Comparison of ENCODE assay signal across 20 cellular contexts in genomic region chr6:151351146-151351700, GRCh38. TPM values are rescaled to one million over a fixed set of nuclear protein-coding genes. Genes with fewer than 3 reads are reported as not detected.
A peak's percentile ranks its signal among the peaks of the same experiment; 100 is the strongest.
DNase-seq lines count a peak whose midpoint lies in the region; ATAC-seq and TF ChIP-seq lines count a peak whose summit lies in the region.
"Had no signal": no experiment of that assay in that cellular context is flagged by ENCODE, and none has a peak within 500 bp of the region (broad histone marks: within the 10 kb centered on the region; RNA-seq: fewer than 3 reads in every experiment).

No MANE protein-coding gene starts in this region.

- H3K9ac ChIP-seq in trophoblast cell (ENCODE audit: low read length) = no peak overlapping the region
- H3K9ac ChIP-seq: BLaER1 treated with 17β-estradiol and CSF1 and Interleukin-3, amounts not matched to agents 10 nM and 100 nM; GM23248 had no signal

- H3K4me2 ChIP-seq in trophoblast cell (ENCODE audit: low read length) = no peak overlapping the region
- H3K4me2 ChIP-seq: A549; BLaER1 treated with 17β-estradiol and CSF1 and Interleukin-3, amounts not matched to agents 10 nM and 100 nM had no signal

- H3K9me3 ChIP-seq in right atrium auricular region (no peaks in the 10 kb centered on the region), SJCRH30 (replicated peaks) (no peaks in the 10 kb centered on the region), gastroesophageal sphincter (no peaks in the 10 kb centered on the region), trophoblast cell (ENCODE audit: insufficient read depth, low read depth, low read length) (no peaks in the 10 kb centered on the region)
- H3K9me3 ChIP-seq: A549; BE2C; BLaER1 treated with 17β-estradiol and CSF1 and Interleukin-3, amounts not matched to agents 10 nM and 100 nM had no signal

- H3K4ac ChIP-seq in trophoblast cell (ENCODE audit: low read depth, low read length) = no peak overlapping the region

- no peak overlapping the region for H2AK5ac ChIP-seq in trophoblast cell (ENCODE audit: low read length)

- no peak for TF ChIP-seq EP300 in gastroesophageal sphincter (IDR thresholded peaks at IDR 0.05)

- peaks cover 4% of the 10 kb centered on the region for H3K79me1 ChIP-seq in trophoblast cell (ENCODE audit: low read length)

- no peak overlapping the region for H2AFZ ChIP-seq in trophoblast cell (ENCODE audit: insufficient read depth, low read length, poor library complexity)
- H2AFZ ChIP-seq: GM23248 had no signal

- H2BK120ac ChIP-seq in trophoblast cell (ENCODE audit: insufficient read depth, low read length, poor library complexity) = no peak overlapping the region

- H4K8ac ChIP-seq in trophoblast cell (ENCODE audit: low read depth, low read length) = no peak overlapping the region

- no peak for TF ChIP-seq POLR2A in gastroesophageal sphincter (IDR thresholded peaks at IDR 0.05)

- 88 to 100% methylated on average over 4 to 8 of the region's 18 CpGs for WGBS in gastroesophageal sphincter (ENCODE audit: low coverage in 1 of 2), 2 donors
- no CpG with 5 or more reads among the region's 18 CpGs for WGBS in trophoblast cell (ENCODE audit: extremely low coverage, insufficient coverage, insufficient read length)

- no peak overlapping the region for H4K91ac ChIP-seq in trophoblast cell (ENCODE audit: low read depth, low read length)

- H4K12ac ChIP-seq in trophoblast cell (ENCODE audit: low read depth, low read length) = no peak overlapping the region

- no peak overlapping the region for H3K23ac ChIP-seq in trophoblast cell (ENCODE audit: low read length)

- TF ChIP-seq CTCF in right atrium auricular region (IDR thresholded peaks at IDR 0.05) (no peak), gastroesophageal sphincter (IDR thresholded peaks at IDR 0.05) (no peak)

- H3K27me3 ChIP-seq in right atrium auricular region (no peaks in the 10 kb centered on the region), SJCRH30 (no peaks in the 10 kb centered on the region), gastroesophageal sphincter (no peaks in the 10 kb centered on the region), trophoblast cell (ENCODE audit: insufficient read depth, low read length) (no peaks in the 10 kb centered on the region)
- H3K27me3 ChIP-seq: BE2C; BLaER1 treated with 17β-estradiol and CSF1 and Interleukin-3, amounts not matched to agents 10 nM and 100 nM had no signal

- no peak overlapping the region for H3K18ac ChIP-seq in trophoblast cell (ENCODE audit: low read length)

- H3K14ac ChIP-seq in trophoblast cell (ENCODE audit: low read length) = no peak overlapping the region

- no peak overlapping the region for H3K4me3 ChIP-seq in right atrium auricular region
- no peak overlapping the region for H3K4me3 ChIP-seq in SJCRH30
- no peak overlapping the region for H3K4me3 ChIP-seq in gastroesophageal sphincter
- no peak overlapping the region for H3K4me3 ChIP-seq in trophoblast cell (ENCODE audit: low read depth, low read length)
- H3K4me3 ChIP-seq: A549; BLaER1 treated with 17β-estradiol and CSF1 and Interleukin-3, amounts not matched to agents 10 nM and 100 nM; GM23248 had no signal

- H3K79me2 ChIP-seq in trophoblast cell (ENCODE audit: control insufficient read depth, insufficient read depth, low read length, poor library complexity) = no peaks in the 10 kb centered on the region

- intact Hi-C loops in left cardiac atrium (cut with DNase I) = no loop called here

- no peak overlapping the region for H2BK12ac ChIP-seq in trophoblast cell (ENCODE audit: low read length)

- no peaks in the 10 kb centered on the region for H3K4me1 ChIP-seq in right atrium auricular region
- H3K4me1 ChIP-seq in SJCRH30 = peaks cover 22% of the 10 kb centered on the region
- no peaks in the 10 kb centered on the region for H3K4me1 ChIP-seq in gastroesophageal sphincter
- H3K4me1 ChIP-seq in trophoblast cell (ENCODE audit: control insufficient read depth in 1 of 2, insufficient read depth in 2 of 2, low read length in 2 of 2) = peaks cover 0 to 3% of the 10 kb centered on the region in 2 experiments
- H3K4me1 ChIP-seq: BE2C had no signal

- ATAC-seq in left cardiac atrium = no peak
- ATAC-seq in gastroesophageal sphincter = peak; percentile 10
- ATAC-seq: A549 had no signal

- H3K27ac ChIP-seq in right atrium auricular region = no peak overlapping the region
- H3K27ac ChIP-seq in SJCRH30 = peak overlapping the region; percentile 82
- no peak overlapping the region for H3K27ac ChIP-seq in gastroesophageal sphincter
- no peak overlapping the region for H3K27ac ChIP-seq in trophoblast cell (ENCODE audit: low read depth, low read length)
- H3K27ac ChIP-seq: A549; BLaER1 treated with 17β-estradiol and CSF1 and Interleukin-3, amounts not matched to agents 10 nM and 100 nM; GM23248 had no signal

- H3K36me3 ChIP-seq in right atrium auricular region (peaks cover 15% of the 10 kb centered on the region), SJCRH30 (peaks cover 14% of the 10 kb centered on the region), gastroesophageal sphincter (peaks cover 0 to 74% of the 10 kb centered on the region in 2 donors), trophoblast cell (ENCODE audit: control insufficient read depth in 1 of 2, insufficient read depth in 2 of 2, low read length in 2 of 2) (peaks cover 3 to 7% of the 10 kb centered on the region in 2 experiments)
- H3K36me3 ChIP-seq: BE2C had no signal

- peak; percentile 51 for DNase-seq in right atrium auricular region (ENCODE audit: low spot score)
- no peak for DNase-seq in left cardiac atrium
- DNase-seq in SJCRH30 = peak; percentile 92 to 96
- DNase-seq in RPMI8226 = no peak
- no peak for DNase-seq in germinal center (ENCODE audit: low spot score)
- no peak for DNase-seq in trophoblast cell
- DNase-seq: 8988T; ACHN; AML-193; BE2C; CD4-positive, alpha-beta T cell; CD8-positive, alpha-beta memory T cell; DMS 273 treated with DMSO at 0.1 percent for 48 hours; DND-41; GM23248; H7; HCEC 1CT had no signal

- H2BK5ac ChIP-seq in trophoblast cell (ENCODE audit: low read depth, low read length, poor library complexity) = no peak overlapping the region

RNA-seq across cellular contexts. Expression of gene ZBTB2, which starts 40.1 kb away (rescaled TPM):
- 1 to 10 TPM; 4.8 to 7.9 TPM for total RNA-seq in right atrium auricular region
- 1 to 10 TPM; 4.2 to 6.6 TPM for total RNA-seq in left cardiac atrium
- 27.1 and 31.4 TPM in 2 replicates for total RNA-seq in SJCRH30 (2014; rRNA removed; shearing (Covaris generic))
- 10 to 100 TPM; 11.4 to 15.1 (median 12.4) TPM for total RNA-seq in gastroesophageal sphincter
- polyA plus RNA-seq in trophoblast cell (2013) = 26.4 and 27.4 TPM in 2 replicates

Comparison
In these comparisons a context has a peak if more than half of its experiments do, and no peak if none do; other contexts are left out.
1. DNase-seq: peak in right atrium auricular region (single experiment) and SJCRH30 (2 of 2); none in left cardiac atrium (single experiment), RPMI8226 (single experiment), germinal center (single experiment) and trophoblast cell (0 of 2).